Comparison of ENCODE assay signal across 19 cellular contexts in genomic region chr9:76588320-76588719, GRCh38.
"Had no signal": no experiment of that assay in that cellular context is flagged by ENCODE, and none has a peak within 500 bp of the region (broad histone marks: within the 10 kb centered on the region; RNA-seq: fewer than 3 reads in every experiment).

No MANE protein-coding gene starts in this region.

- H3K4me1 ChIP-seq: left ventricle myocardium inferior, right atrium auricular region, sigmoid colon had no signal

- H3K27ac ChIP-seq: coronary artery, dorsolateral prefrontal cortex, heart right ventricle, left ventricle myocardium inferior, lower lobe of right lung, ovary, right atrium auricular region, sigmoid colon, skin epidermis had no signal

- ATAC-seq: esophagus mucosa, heart right ventricle, lower lobe of right lung, natural killer cell had no signal

- H3K4me3 ChIP-seq: coronary artery, dorsolateral prefrontal cortex, heart right ventricle, left ventricle myocardium inferior, lower lobe of right lung, ovary, right atrium auricular region, sigmoid colon, skin epidermis had no signal

- H3K9me3 ChIP-seq: heart right ventricle, left ventricle myocardium inferior, lower lobe of right lung, ovary, right atrium auricular region, sigmoid colon had no signal

- H3K36me3 ChIP-seq: heart right ventricle, left ventricle myocardium inferior, lower lobe of right lung, ovary, right atrium auricular region, sigmoid colon had no signal

- FAIRE-seq: frontal cortex, urothelium cell line had no signal

- DNase-seq: dorsolateral prefrontal cortex; effector CD8-positive, alpha-beta T cell; heart right ventricle; islet precursor cell; left ventricle myocardium inferior; lower lobe of right lung; natural killer cell; nucleus accumbens; ovary; sigmoid colon; stimulated activated CD4-positive, alpha-beta T cell treated with anti-CD3 and anti-CD28 coated beads, Interleukin-2, amount 100 ng/mL, for 24 hours; stimulated activated naive CD4-positive, alpha-beta T cell; trophoblast cell had no signal

- H3K27me3 ChIP-seq: dorsolateral prefrontal cortex, heart right ventricle, ovary, right atrium auricular region, sigmoid colon had no signal
